13 cellular contexts compared by ENCODE assay signal in the genomic region with DNA sequence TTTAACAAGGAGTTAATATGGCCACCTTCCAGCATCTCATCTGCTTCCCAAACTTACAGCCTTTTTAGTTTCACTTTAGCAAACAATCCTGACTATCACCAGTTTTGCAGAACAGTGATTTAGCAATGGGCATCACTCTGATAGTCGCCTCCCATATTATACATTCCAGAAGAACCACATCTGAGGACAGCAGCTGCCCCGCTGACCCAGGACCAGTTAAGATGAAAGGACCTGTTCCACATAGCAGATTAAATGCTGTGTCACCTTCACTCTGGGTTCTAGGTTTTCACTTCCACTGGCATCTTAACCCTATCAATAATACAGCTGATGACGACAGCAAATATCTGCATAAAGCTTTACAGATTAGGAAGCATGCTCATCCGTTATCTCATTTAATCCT.
"Had no signal": no experiment of that assay in that cellular context is flagged by ENCODE, and none has a peak within 500 bp of the region (broad histone marks: within the 10 kb centered on the region; RNA-seq: fewer than 3 reads in every experiment).

No MANE protein-coding gene starts in this region.

- H3K9me3 ChIP-seq: gastrocnemius medialis, pancreas, SK-N-SH, thyroid gland had no signal

- DNase-seq: activated B cell treated with CpG ODN at 0.5 μM for 24 hours; activated effector memory CD4-positive, alpha-beta T cell treated with anti-CD3 and anti-CD28 coated beads, Interleukin-2, amount 50 U/mL, for 16 hours; activated T-cell treated with anti-CD3 and anti-CD28 coated beads, Interleukin-2, amount 50 U/mL, for 24 hours; aorta; gastrocnemius medialis; midbrain; naive B cell; pancreas; SK-N-SH; thyroid gland had no signal

- ATAC-seq: gastrocnemius medialis; pancreas; stimulated activated effector memory CD8-positive, alpha-beta T cell treated with anti-CD3 and anti-CD28 coated beads, Interleukin-12 subunit alpha, Interleukin-12 subunit beta, amount 100 ng/mL, for 72 hours had no signal

- H3K27ac ChIP-seq: gastrocnemius medialis, pancreas, thyroid gland had no signal

- H3K4me3 ChIP-seq: gastrocnemius medialis, lung, pancreas, smooth muscle cell, thyroid gland had no signal

- H3K27me3 ChIP-seq: gastrocnemius medialis, pancreas, thyroid gland had no signal

- H3K4me1 ChIP-seq: gastrocnemius medialis, thyroid gland had no signal

- H3K36me3 ChIP-seq: gastrocnemius medialis, pancreas, thyroid gland had no signal
